In genomic region chrY:24609253-24609652, GRCh38 we compare ENCODE assay signal across 6 cellular contexts. TPM values are rescaled to one million over a fixed set of nuclear protein-coding genes. Genes with fewer than 3 reads are reported as not detected.
"Had no signal": no experiment of that assay in that cellular context is flagged by ENCODE, and none has a peak within 500 bp of the region (broad histone marks: within the 10 kb centered on the region; RNA-seq: fewer than 3 reads in every experiment).

No MANE protein-coding gene starts in this region.

RNA-seq across cellular contexts. Expression of gene BPY2B, which starts 8.6 kb away (rescaled TPM):
- total RNA-seq: HepG2, HT-29, HT1080, IMR-90, K562 had no signal
- polyA plus RNA-seq: HepG2, IgD-negative memory B cell, IMR-90, K562 had no signal
